In the genomic region with DNA sequence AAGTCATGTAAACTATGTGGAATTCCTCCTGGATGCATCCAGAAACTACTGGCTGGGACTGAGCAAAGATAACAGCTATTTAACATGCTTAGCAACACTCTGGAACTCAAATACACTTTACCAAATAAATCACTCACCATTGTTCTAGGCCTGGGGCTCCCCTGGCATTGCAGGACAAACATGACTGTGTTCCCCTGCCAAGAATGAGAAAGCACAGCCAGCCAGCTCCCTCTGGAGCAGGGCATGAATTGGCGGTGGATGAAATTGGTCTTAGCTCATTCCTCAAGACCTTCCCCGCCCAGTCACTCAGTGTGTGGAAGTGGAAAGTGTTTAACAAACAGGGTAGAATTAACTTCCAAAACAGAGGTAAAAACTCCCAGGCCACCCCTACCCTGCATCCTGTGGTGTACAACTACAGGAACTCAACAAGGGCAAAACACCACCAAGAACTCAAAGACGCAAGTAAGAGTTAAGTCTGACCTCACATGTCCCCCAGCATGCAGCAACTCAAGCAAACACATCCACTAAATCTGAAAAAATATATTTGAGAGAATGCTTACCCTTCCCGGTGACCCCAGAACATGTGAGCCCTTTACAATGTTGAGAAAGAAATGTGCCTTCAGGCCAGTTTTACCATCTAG, we compare ENCODE assay signal across 8 cellular contexts. TPM values are rescaled to one million over a fixed set of nuclear protein-coding genes. Genes with fewer than 3 reads are reported as not detected.
DNase-seq lines count a peak whose midpoint lies in the region; TF ChIP-seq lines count a peak whose summit lies in the region.

No MANE protein-coding gene starts in this region.

- H4K20me1 ChIP-seq in MM.1S (ENCODE audit: insufficient read depth, low read length), result no peaks in the 10 kb centered on the region

- peak overlapping the region; percentile 42; the same call in 1 of the 2 replicates for H3K27ac ChIP-seq in RWPE1
- H3K27ac ChIP-seq in esophagus squamous epithelium, result peak overlapping the region in 3 of 4 donors; percentile 35 to 56 (median 40)
- H3K27ac ChIP-seq in muscle layer of duodenum (ENCODE audit: low read length), result peak overlapping the region; percentile 1
- no peak overlapping the region for H3K27ac ChIP-seq in MM.1S (ENCODE audit: low read length)

- H3K4me2 ChIP-seq in MM.1S (ENCODE audit: low read depth, low read length), result no peak overlapping the region

- H3F3A ChIP-seq in MM.1S (ENCODE audit: insufficient read depth, low read length), result no peaks in the 10 kb centered on the region

- no peaks in the 10 kb centered on the region for H3K9me2 ChIP-seq in MM.1S (replicated peaks; ENCODE audit: insufficient read depth, low read length)

- POLR2A ChIA-PET in RWPE1 (lab: Yijun Ruan, JAX; ENCODE audit: low non-redundant PET), result no interaction called here

- no peak overlapping the region for H2AFZ ChIP-seq in MM.1S (ENCODE audit: low read length)

- peak; percentile 87 for DNase-seq in AG08395 (ENCODE audit: low spot score)
- no peak for DNase-seq in RWPE1 (ENCODE audit: low spot score)
- no peak for DNase-seq in esophagus squamous epithelium (lab: John Stamatoyannopoulos, UW)
- DNase-seq in GM20000 (ENCODE audit: low spot score), result no peak
- DNase-seq in NCI-H2107 treated with DMSO at 0.1 percent for 48 hours (lab: John Stamatoyannopoulos, UW; ENCODE audit: unreplicated experiment), result no peak
- no peak for DNase-seq in SKM-1 (lab: John Stamatoyannopoulos, UW; ENCODE audit: unreplicated experiment)
- no peak for DNase-seq in MM.1S

- TF ChIP-seq CTCF in RWPE1 (conservative IDR thresholded peaks at IDR 0.05; ENCODE audit: low read depth) (no peak), esophagus squamous epithelium (IDR thresholded peaks at IDR 0.05) (no peak), GM20000 (IDR thresholded peaks at IDR 0.05; ENCODE audit: extremely low read depth, missing control alignments) (no peak), MM.1S (IDR thresholded peaks at IDR 0.05; ENCODE audit: low read length) (no peak)

- H3K9ac ChIP-seq in MM.1S (ENCODE audit: low read length), result no peak overlapping the region

- H3K36me3 ChIP-seq in esophagus squamous epithelium (no peaks in the 10 kb centered on the region), muscle layer of duodenum (ENCODE audit: control insufficient read depth in 1 of 2, insufficient read depth in 2 of 2, low read length in 2 of 2) (no peaks in the 10 kb centered on the region), MM.1S (replicated peaks; ENCODE audit: insufficient read depth, low read length) (no peaks in the 10 kb centered on the region)

- H3K9me3 ChIP-seq in esophagus squamous epithelium, result no peaks in the 10 kb centered on the region
- H3K9me3 ChIP-seq in muscle layer of duodenum (ENCODE audit: control insufficient read depth in 1 of 2, low read length in 2 of 2), result peaks cover 0 to 3% of the 10 kb centered on the region in 2 donors
- no peaks in the 10 kb centered on the region for H3K9me3 ChIP-seq in MM.1S (replicated peaks; ENCODE audit: insufficient read depth, low read length)

- CTCF ChIA-PET in RWPE1 (lab: Yijun Ruan, JAX), result interaction anchor here (0.6 to 0.8 kb wide), 3 partner anchors 46 to 1597 kb away, joined by 3 read pairs; no protein-coding TSS in a partner anchor

- intact Hi-C loops in esophagus squamous epithelium (cut with DNase I), result no loop called here

- no peak overlapping the region for H3K4me3 ChIP-seq in esophagus squamous epithelium
- no peak overlapping the region for H3K4me3 ChIP-seq in muscle layer of duodenum (ENCODE audit: low read depth in 1 of 2, low read length in 2 of 2)
- no peak overlapping the region for H3K4me3 ChIP-seq in MM.1S (ENCODE audit: low read length)

- H3K27me3 ChIP-seq in esophagus squamous epithelium, result no peaks in the 10 kb centered on the region
- H3K27me3 ChIP-seq in muscle layer of duodenum (ENCODE audit: low read depth, low read length), result no peaks in the 10 kb centered on the region
- no peaks in the 10 kb centered on the region for H3K27me3 ChIP-seq in MM.1S (replicated peaks; ENCODE audit: insufficient read depth, low read length)

- 39 to 50% methylated on average over 2 to 4 of the region's 4 CpGs for WGBS in esophagus squamous epithelium, 2 donors

- TF ChIP-seq POLR2A in esophagus squamous epithelium (IDR thresholded peaks at IDR 0.05), result no peak

- H3K4me1 ChIP-seq in esophagus squamous epithelium (peaks cover 0 to 14% (median 0%) of the 10 kb centered on the region in 3 donors), muscle layer of duodenum (ENCODE audit: control insufficient read depth in 1 of 2, insufficient read depth in 2 of 2, low read length in 2 of 2) (no peaks in the 10 kb centered on the region), MM.1S (ENCODE audit: low read length) (no peaks in the 10 kb centered on the region)

- H3K79me2 ChIP-seq in MM.1S (ENCODE audit: low read length), result no peaks in the 10 kb centered on the region

RNA-seq across cellular contexts. Expression of a gene that starts 58.4 kb away (rescaled TPM):
- 10 to 100 TPM; 18.8 to 31.2 (median 20.0) TPM for total RNA-seq in esophagus squamous epithelium
